ENCODE assay signal across 8 cellular contexts in the genomic region with DNA sequence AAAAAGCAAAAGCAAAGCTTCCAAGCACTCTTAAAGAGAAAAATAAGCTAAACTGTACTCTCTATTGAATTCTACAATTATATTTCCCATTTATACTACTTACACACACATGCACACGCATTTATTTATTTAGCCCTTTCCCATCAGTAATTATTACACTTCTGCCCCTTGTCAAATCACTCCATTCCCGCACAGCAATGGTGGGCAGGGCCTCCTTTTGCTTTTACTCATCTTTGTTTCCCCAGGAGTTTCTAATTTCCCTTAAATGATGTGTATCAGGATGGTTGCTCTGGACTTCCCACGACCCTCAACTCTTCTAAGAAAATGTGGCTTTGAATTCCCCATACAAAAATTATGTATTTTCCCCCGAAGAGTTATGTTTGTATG. TPM values are rescaled to one million over a fixed set of nuclear protein-coding genes. Genes with fewer than 3 reads are reported as not detected.
DNase-seq lines count a peak whose midpoint lies in the region; ATAC-seq and TF ChIP-seq lines count a peak whose summit lies in the region.

No MANE protein-coding gene starts in this region.

- H3K9me3 Mint-ChIP-seq in activated naive CD4-positive, alpha-beta T cell treated with anti-CD3 and anti-CD28 coated beads for 36 hours: no peaks in the 10 kb centered on the region

- 7 to 11% methylated on average over 4 of the region's 4 CpGs for WGBS in lower leg skin, 2 donors
- WGBS in transverse colon (ENCODE audit: low coverage in 1 of 2), 2 donors: 13 to 15% methylated on average over 2 to 4 of the region's 4 CpGs

- intact Hi-C loops in activated naive CD4-positive, alpha-beta T cell treated with anti-CD3 and anti-CD28 coated beads for 36 hours (cut with micrococcal nuclease): loop anchor here (1.0 kb wide), 6 partner anchors 19 to 337 kb away; a partner anchor contains a TSS
- intact Hi-C loops in lower leg skin (cut with DNase I; ENCODE audit: low total_unique reads): no loop called here
- intact Hi-C loops in transverse colon (cut with DNase I; ENCODE audit: low total_unique reads): loop anchor here (1.0 to 10.0 kb wide), 2 partner anchors 21 to 252 kb away; a partner anchor contains a TSS

- H3K9me3 ChIP-seq in adipocyte (ENCODE audit: control insufficient read depth, low read length) (no peaks in the 10 kb centered on the region), transverse colon (no peaks in the 10 kb centered on the region)

- H3K36me3 Mint-ChIP-seq in activated naive CD4-positive, alpha-beta T cell treated with anti-CD3 and anti-CD28 coated beads for 36 hours (ENCODE audit: low read depth): no peaks in the 10 kb centered on the region

- H3K27ac ChIP-seq in transverse colon: peak overlapping the region; percentile 83 to 93 (median 92)

- in situ Hi-C loops in transverse colon (cut with MboI; ENCODE audit: low pct_ligation_motif_present in 1 of 4, low pct_unique_long_range_greater_than_20kb in 1 of 4, low sequenced_read_pairs in 3 of 4): loop anchor here in 3 of 4 donors (10.0 to 25.0 kb wide), 3 partner anchors 140 to 290 kb away; no protein-coding TSS in a partner anchor

- H3K36me3 ChIP-seq in adipocyte (ENCODE audit: control insufficient read depth, insufficient read depth, low read length, severe bottlenecking) (no peaks in the 10 kb centered on the region), transverse colon (no peaks in the 10 kb centered on the region)

- peak overlapping the region; percentile 93 for H3K4me3 ChIP-seq in adipocyte (ENCODE audit: low read length)
- H3K4me3 ChIP-seq in lower leg skin (ENCODE audit: low read depth, poor library complexity, severe bottlenecking): peak overlapping the region; percentile 46
- H3K4me3 ChIP-seq in transverse colon: peak overlapping the region in 3 of 4 donors; percentile 42 to 70 (median 47)

- TF ChIP-seq CTCF in lower leg skin (IDR thresholded peaks at IDR 0.05): no peak
- TF ChIP-seq CTCF in transverse colon (IDR thresholded peaks at IDR 0.05): no peak

- no peaks in the 10 kb centered on the region for H3K27me3 Mint-ChIP-seq in activated naive CD4-positive, alpha-beta T cell treated with anti-CD3 and anti-CD28 coated beads for 36 hours (ENCODE audit: low read depth)

- peaks cover 15% of the 10 kb centered on the region for H3K4me1 Mint-ChIP-seq in activated naive CD4-positive, alpha-beta T cell treated with anti-CD3 and anti-CD28 coated beads for 36 hours (ENCODE audit: low read depth)

- no peak for DNase-seq in activated naive CD4-positive, alpha-beta T cell treated with anti-CD3 and anti-CD28 coated beads for 36 hours
- DNase-seq in activated naive CD4-positive, alpha-beta T cell (lab: John Stamatoyannopoulos, UW): no peak
- no peak for DNase-seq in adipocyte (ENCODE audit: low read depth)
- no peak for DNase-seq in lower leg skin (ENCODE audit: low spot score in 2 of 2)
- DNase-seq in transverse colon: no peak
- DNase-seq in foreskin melanocyte: no peak
- no peak for DNase-seq in cerebellum (ENCODE audit: low spot score)

- H3K9ac ChIP-seq in adipocyte (ENCODE audit: low read length): peak overlapping the region; percentile 90

- H3K4me1 ChIP-seq in adipocyte (ENCODE audit: control insufficient read depth, insufficient read depth, low read length) (peaks cover 26% of the 10 kb centered on the region), transverse colon (peaks cover 0 to 11% (median 4%) of the 10 kb centered on the region in 4 donors)

- peak overlapping the region; percentile 89 for H3K4me3 Mint-ChIP-seq in activated naive CD4-positive, alpha-beta T cell treated with anti-CD3 and anti-CD28 coated beads for 36 hours

- H3K27me3 ChIP-seq in adipocyte (replicated peaks; ENCODE audit: control insufficient read depth, insufficient read depth, low read length) (no peaks in the 10 kb centered on the region), transverse colon (no peaks in the 10 kb centered on the region)

- TF ChIP-seq EP300 in transverse colon (IDR thresholded peaks at IDR 0.05; ENCODE audit: low read depth): no peak

- CTCF ChIA-PET in activated naive CD4-positive, alpha-beta T cell treated with anti-CD3 and anti-CD28 coated beads for 36 hours (lab: Charles Lee): interaction anchor here (0.7 to 1.5 kb wide), 5 partner anchors 13 to 337 kb away, joined by 3 to 7 read pairs (median 4); a partner anchor contains a TSS

- ATAC-seq in GM19467 (IDR thresholded peaks at IDR 0.05; ENCODE audit: unreplicated experiment): no peak

- TF ChIP-seq POLR2A in lower leg skin (IDR thresholded peaks at IDR 0.05) (no peak), transverse colon (IDR thresholded peaks at IDR 0.05) (no peak)

- peak overlapping the region; percentile 95 for H3K27ac Mint-ChIP-seq in activated naive CD4-positive, alpha-beta T cell treated with anti-CD3 and anti-CD28 coated beads for 36 hours

RNA-seq across cellular contexts. Expression of a gene that starts 19.9 kb away (rescaled TPM):
- total RNA-seq in activated naive CD4-positive, alpha-beta T cell treated with anti-CD3 and anti-CD28 coated beads for 36 hours: under 1 TPM; 0.15 to 0.29 TPM
- total RNA-seq in lower leg skin (not detected), transverse colon (under 1 TPM in 1 of 4 donors, not detected in 3; 0.14 TPM), cerebellum (not detected)

RNA-seq across cellular contexts. Expression of a gene that starts 20.1 kb away (rescaled TPM):
- total RNA-seq in activated naive CD4-positive, alpha-beta T cell treated with anti-CD3 and anti-CD28 coated beads for 36 hours: 10 to 100 TPM; 30.5 to 32.8 TPM
- total RNA-seq in lower leg skin (10 to 100 TPM; 48.5 to 84.1 (median 56.8) TPM), transverse colon (10 to 100 TPM; 23.2 to 61.9 (median 29.9) TPM), cerebellum (61.8 TPM)

RNA-seq across cellular contexts. Expression of a gene that starts 35.2 kb away (rescaled TPM):
- under 1 TPM; 0.67 to 0.99 TPM for total RNA-seq in activated naive CD4-positive, alpha-beta T cell treated with anti-CD3 and anti-CD28 coated beads for 36 hours
- total RNA-seq in lower leg skin (10 to 100 TPM; 14.3 to 30.0 (median 15.0) TPM), transverse colon (1 to 10 TPM; 1.3 to 4.2 (median 3.0) TPM), cerebellum (not detected)
